ENCODE assay signal across 2 cellular contexts in the genomic region with DNA sequence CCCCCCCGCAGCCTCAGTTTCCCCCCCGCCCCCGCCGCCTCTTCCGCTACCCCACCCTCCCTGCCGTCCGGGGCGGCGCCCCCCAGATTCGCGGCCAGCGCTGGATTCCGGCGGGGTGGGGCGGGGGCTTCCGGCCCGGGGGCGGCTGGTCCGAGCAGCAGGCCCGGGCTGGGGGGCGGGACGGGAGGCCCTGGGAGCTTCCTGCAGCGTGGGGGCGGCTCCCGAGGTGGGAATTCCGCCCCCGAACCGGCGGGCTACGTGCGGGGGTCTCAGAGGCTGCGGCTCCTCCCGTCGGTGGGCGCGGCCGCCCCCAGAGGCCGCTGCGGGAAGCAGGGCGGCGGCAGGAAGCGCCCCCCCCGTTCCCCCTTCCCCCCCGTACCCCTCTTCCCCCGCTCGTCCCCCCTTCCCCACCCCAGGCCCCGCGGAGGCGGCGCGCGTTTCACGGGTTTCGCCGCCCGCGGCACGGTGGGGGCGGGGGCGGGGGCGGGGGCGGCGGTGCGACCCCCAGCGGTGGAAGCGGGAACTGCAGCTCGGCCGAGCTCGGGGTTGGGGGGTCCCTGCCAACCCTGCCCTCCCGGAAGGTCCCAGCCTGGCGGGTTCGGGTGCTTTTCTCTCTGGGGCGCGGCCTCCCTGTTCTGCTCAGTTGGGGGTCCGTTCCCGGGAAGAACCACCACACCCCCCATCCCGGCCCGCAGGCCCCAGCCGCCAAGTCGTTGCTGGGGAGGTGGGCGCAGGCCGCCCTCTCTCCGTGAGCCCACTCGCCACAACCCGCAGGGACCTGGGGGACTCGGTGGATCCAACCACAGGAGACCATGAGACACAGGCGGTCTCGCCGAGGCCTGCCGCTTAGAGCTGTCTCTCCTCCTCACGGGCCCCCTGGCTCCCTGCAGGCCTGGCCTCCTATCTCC.
TF ChIP-seq lines count a peak whose summit lies in the region.

No MANE protein-coding gene starts in this region.

TF ChIP-seq in WTC11, 78 proteins besides CTCF, POLR2A, EP300 and RAD21 (continued from another document):
- TF ChIP-seq, protein P1, sequence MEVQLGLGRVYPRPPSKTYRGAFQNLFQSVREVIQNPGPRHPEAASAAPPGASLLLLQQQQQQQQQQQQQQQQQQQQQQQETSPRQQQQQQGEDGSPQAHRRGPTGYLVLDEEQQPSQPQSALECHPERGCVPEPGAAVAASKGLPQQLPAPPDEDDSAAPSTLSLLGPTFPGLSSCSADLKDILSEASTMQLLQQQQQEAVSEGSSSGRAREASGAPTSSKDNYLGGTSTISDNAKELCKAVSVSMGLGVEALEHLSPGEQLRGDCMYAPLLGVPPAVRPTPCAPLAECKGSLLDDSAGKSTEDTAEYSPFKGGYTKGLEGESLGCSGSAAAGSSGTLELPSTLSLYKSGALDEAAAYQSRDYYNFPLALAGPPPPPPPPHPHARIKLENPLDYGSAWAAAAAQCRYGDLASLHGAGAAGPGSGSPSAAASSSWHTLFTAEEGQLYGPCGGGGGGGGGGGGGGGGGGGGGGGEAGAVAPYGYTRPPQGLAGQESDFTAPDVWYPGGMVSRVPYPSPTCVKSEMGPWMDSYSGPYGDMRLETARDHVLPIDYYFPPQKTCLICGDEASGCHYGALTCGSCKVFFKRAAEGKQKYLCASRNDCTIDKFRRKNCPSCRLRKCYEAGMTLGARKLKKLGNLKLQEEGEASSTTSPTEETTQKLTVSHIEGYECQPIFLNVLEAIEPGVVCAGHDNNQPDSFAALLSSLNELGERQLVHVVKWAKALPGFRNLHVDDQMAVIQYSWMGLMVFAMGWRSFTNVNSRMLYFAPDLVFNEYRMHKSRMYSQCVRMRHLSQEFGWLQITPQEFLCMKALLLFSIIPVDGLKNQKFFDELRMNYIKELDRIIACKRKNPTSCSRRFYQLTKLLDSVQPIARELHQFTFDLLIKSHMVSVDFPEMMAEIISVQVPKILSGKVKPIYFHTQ (CRISPR knock-in tag; IDR thresholded peaks at IDR 0.05), result no peak
- TF ChIP-seq, protein P2, sequence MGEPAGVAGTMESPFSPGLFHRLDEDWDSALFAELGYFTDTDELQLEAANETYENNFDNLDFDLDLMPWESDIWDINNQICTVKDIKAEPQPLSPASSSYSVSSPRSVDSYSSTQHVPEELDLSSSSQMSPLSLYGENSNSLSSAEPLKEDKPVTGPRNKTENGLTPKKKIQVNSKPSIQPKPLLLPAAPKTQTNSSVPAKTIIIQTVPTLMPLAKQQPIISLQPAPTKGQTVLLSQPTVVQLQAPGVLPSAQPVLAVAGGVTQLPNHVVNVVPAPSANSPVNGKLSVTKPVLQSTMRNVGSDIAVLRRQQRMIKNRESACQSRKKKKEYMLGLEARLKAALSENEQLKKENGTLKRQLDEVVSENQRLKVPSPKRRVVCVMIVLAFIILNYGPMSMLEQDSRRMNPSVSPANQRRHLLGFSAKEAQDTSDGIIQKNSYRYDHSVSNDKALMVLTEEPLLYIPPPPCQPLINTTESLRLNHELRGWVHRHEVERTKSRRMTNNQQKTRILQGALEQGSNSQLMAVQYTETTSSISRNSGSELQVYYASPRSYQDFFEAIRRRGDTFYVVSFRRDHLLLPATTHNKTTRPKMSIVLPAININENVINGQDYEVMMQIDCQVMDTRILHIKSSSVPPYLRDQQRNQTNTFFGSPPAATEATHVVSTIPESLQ (CRISPR knock-in tag; IDR thresholded peaks at IDR 0.05), result no peak
- TF ChIP-seq, protein P3, sequence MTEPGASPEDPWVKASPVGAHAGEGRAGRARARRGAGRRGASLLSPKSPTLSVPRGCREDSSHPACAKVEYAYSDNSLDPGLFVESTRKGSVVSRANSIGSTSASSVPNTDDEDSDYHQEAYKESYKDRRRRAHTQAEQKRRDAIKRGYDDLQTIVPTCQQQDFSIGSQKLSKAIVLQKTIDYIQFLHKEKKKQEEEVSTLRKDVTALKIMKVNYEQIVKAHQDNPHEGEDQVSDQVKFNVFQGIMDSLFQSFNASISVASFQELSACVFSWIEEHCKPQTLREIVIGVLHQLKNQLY (CRISPR knock-in tag; IDR thresholded peaks at IDR 0.05), result no peak
- TF ChIP-seq GABPB1 (CRISPR knock-in tag; IDR thresholded peaks at IDR 0.05) (0 out of 2 replicates have a peak, but pooled peaks have one; percentile 36), FOXJ3 (CRISPR knock-in tag; IDR thresholded peaks at IDR 0.05; ENCODE audit: borderline replicate concordance) (no peak), JAZF1 (CRISPR knock-in tag; IDR thresholded peaks at IDR 0.05) (no peak), JUN (CRISPR knock-in tag; IDR thresholded peaks at IDR 0.05) (0 out of 2 replicates have a peak, but pooled peaks have one; percentile 51), CREM (CRISPR knock-in tag; IDR thresholded peaks at IDR 0.05) (no peak)
- TF ChIP-seq, protein P4, sequence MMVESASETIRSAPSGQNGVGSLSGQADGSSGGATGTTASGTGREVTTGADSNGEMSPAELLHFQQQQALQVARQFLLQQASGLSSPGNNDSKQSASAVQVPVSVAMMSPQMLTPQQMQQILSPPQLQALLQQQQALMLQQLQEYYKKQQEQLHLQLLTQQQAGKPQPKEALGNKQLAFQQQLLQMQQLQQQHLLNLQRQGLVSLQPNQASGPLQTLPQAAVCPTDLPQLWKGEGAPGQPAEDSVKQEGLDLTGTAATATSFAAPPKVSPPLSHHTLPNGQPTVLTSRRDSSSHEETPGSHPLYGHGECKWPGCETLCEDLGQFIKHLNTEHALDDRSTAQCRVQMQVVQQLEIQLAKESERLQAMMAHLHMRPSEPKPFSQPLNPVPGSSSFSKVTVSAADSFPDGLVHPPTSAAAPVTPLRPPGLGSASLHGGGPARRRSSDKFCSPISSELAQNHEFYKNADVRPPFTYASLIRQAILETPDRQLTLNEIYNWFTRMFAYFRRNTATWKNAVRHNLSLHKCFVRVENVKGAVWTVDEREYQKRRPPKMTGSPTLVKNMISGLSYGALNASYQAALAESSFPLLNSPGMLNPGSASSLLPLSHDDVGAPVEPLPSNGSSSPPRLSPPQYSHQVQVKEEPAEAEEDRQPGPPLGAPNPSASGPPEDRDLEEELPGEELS (CRISPR knock-in tag; IDR thresholded peaks at IDR 0.05), result no peak
- TF ChIP-seq, protein P5, sequence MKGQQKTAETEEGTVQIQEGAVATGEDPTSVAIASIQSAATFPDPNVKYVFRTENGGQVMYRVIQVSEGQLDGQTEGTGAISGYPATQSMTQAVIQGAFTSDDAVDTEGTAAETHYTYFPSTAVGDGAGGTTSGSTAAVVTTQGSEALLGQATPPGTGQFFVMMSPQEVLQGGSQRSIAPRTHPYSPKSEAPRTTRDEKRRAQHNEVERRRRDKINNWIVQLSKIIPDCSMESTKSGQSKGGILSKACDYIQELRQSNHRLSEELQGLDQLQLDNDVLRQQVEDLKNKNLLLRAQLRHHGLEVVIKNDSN (CRISPR knock-in tag; IDR thresholded peaks at IDR 0.05), result no peak
TF ChIP-seq in WTC11: peak in this region for 2.

TF ChIP-seq in liver, 16 proteins besides CTCF, POLR2A, EP300 and RAD21 (continued from another document):
- TF ChIP-seq, protein P6, sequence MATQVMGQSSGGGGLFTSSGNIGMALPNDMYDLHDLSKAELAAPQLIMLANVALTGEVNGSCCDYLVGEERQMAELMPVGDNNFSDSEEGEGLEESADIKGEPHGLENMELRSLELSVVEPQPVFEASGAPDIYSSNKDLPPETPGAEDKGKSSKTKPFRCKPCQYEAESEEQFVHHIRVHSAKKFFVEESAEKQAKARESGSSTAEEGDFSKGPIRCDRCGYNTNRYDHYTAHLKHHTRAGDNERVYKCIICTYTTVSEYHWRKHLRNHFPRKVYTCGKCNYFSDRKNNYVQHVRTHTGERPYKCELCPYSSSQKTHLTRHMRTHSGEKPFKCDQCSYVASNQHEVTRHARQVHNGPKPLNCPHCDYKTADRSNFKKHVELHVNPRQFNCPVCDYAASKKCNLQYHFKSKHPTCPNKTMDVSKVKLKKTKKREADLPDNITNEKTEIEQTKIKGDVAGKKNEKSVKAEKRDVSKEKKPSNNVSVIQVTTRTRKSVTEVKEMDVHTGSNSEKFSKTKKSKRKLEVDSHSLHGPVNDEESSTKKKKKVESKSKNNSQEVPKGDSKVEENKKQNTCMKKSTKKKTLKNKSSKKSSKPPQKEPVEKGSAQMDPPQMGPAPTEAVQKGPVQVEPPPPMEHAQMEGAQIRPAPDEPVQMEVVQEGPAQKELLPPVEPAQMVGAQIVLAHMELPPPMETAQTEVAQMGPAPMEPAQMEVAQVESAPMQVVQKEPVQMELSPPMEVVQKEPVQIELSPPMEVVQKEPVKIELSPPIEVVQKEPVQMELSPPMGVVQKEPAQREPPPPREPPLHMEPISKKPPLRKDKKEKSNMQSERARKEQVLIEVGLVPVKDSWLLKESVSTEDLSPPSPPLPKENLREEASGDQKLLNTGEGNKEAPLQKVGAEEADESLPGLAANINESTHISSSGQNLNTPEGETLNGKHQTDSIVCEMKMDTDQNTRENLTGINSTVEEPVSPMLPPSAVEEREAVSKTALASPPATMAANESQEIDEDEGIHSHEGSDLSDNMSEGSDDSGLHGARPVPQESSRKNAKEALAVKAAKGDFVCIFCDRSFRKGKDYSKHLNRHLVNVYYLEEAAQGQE (IDR thresholded peaks at IDR 0.05), result no peak
- TF ChIP-seq, protein P7, sequence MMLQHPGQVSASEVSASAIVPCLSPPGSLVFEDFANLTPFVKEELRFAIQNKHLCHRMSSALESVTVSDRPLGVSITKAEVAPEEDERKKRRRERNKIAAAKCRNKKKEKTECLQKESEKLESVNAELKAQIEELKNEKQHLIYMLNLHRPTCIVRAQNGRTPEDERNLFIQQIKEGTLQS (IDR thresholded peaks at IDR 0.05), result no peak
- TF ChIP-seq RXRA (IDR thresholded peaks at IDR 0.05) (no peak), TAF1 (conservative IDR thresholded peaks at IDR 0.05) (no peak), FOXA2 (IDR thresholded peaks at IDR 0.05) (no peak), GABPA (IDR thresholded peaks at IDR 0.05 in 1 of 2, conservative IDR thresholded peaks at IDR 0.05 in 1 of 2) (no peak), HNF4G (IDR thresholded peaks at IDR 0.05) (no peak), JUND (IDR thresholded peaks at IDR 0.05) (no peak), FOXA1 (IDR thresholded peaks at IDR 0.05) (no peak), HNF4A (conservative IDR thresholded peaks at IDR 0.05) (no peak)
- TF ChIP-seq, protein P8, sequence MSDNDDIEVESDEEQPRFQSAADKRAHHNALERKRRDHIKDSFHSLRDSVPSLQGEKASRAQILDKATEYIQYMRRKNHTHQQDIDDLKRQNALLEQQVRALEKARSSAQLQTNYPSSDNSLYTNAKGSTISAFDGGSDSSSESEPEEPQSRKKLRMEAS (IDR thresholded peaks at IDR 0.05), result no peak
TF ChIP-seq in liver: peak in this region for 0.
